Comparison of ENCODE assay signal across 11 cellular contexts in the genomic region with DNA sequence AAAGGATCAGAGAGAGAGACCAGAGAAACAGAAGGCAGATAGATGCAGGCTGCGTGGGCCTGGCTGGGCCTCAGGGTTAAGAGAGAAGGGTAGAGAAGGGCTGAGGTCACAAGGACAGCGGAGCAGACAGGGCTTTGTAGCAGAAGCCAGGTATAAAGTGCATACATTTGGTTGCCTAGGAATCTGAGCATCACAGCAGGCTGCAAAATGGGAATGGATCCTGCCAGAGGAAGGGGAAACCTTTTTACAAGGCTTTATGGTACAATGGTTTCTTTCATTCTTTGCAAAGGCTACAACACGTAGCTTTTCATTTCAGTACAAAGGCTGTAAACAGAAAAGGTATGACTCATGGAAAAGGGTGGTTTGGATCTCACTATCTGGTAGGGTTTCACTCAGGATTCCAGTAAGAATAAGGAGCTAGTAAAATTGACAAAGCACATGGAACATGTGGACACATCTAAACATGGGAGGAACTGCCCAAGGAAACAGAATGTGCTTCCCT.
DNase-seq lines count a peak whose midpoint lies in the region; ATAC-seq, FAIRE-seq and TF ChIP-seq lines count a peak whose summit lies in the region.
"Had no signal": no experiment of that assay in that cellular context is flagged by ENCODE, and none has a peak within 500 bp of the region (broad histone marks: within the 10 kb centered on the region; RNA-seq: fewer than 3 reads in every experiment).

No MANE protein-coding gene starts in this region.

- H3K4me3 ChIP-seq in body of pancreas, result no peak overlapping the region
- H3K4me3 ChIP-seq: BLaER1 had no signal

- WGBS in body of pancreas, 2 donors, result 82% methylated on average over 3 of the region's 3 CpGs

- H3K9me3 ChIP-seq in body of pancreas, result no peaks in the 10 kb centered on the region
- H3K9me3 ChIP-seq: BLaER1 had no signal

- no peaks in the 10 kb centered on the region for H3K4me1 ChIP-seq in body of pancreas
- H3K4me1 ChIP-seq: BLaER1 had no signal

- intact Hi-C loops in left ventricle myocardium superior (cut with micrococcal nuclease) (no loop called here), Right ventricle myocardium inferior (cut with DNase I) (no loop called here), body of pancreas (cut with DNase I) (no loop called here)

- H3K27me3 ChIP-seq in body of pancreas, result no peaks in the 10 kb centered on the region
- H3K27me3 ChIP-seq: BLaER1 had no signal

- peak; percentile 55 for ATAC-seq in left ventricle myocardium superior
- ATAC-seq in Right ventricle myocardium inferior, result no peak
- peak; percentile 38 for ATAC-seq in body of pancreas
- ATAC-seq in HG03039 (IDR thresholded peaks at IDR 0.05; ENCODE audit: unreplicated experiment), result no peak

- no peaks in the 10 kb centered on the region for H3K36me3 ChIP-seq in body of pancreas (replicated peaks in 1 of 2; ENCODE audit: insufficient read depth in 1 of 2, low read depth in 2 of 2)
- H3K36me3 ChIP-seq: BLaER1 had no signal

- no peak for FAIRE-seq in HTR-8/SVneo (lab: Jason Lieb, UNC)

- peak overlapping the region in 1 of 4 donors; percentile 15 for H3K27ac ChIP-seq in body of pancreas
- H3K27ac ChIP-seq: BLaER1 had no signal

- DNase-seq in left ventricle myocardium superior, result no peak
- DNase-seq in Right ventricle myocardium inferior (ENCODE audit: missing footprints), result no peak
- no peak for DNase-seq in body of pancreas
- peak; percentile 12 for DNase-seq in kidney glomerular epithelial cell (lab: John Stamatoyannopoulos, UW)
- no peak for DNase-seq in HTR-8/SVneo (ENCODE audit: insufficient read length, low spot score)
- DNase-seq in NK-92 treated with Interleukin-12 subunit alpha and Interleukin-12 subunit beta, amount 100 ng/mL, for 24 hours (lab: John Stamatoyannopoulos, UW), result no peak
- no peak for DNase-seq in activated naive CD4-positive, alpha-beta T cell treated with anti-CD3 and anti-CD28 coated beads, Interleukin-2, amount 50 U/mL, for 16 hours
- DNase-seq: cerebellar nuclear complex, NCI-H446 treated with DMSO at 0.1 percent for 48 hours had no signal

- TF ChIP-seq CTCF in body of pancreas (IDR thresholded peaks at IDR 0.05), result no peak

- no peak for TF ChIP-seq POLR2A in body of pancreas (IDR thresholded peaks at IDR 0.05)

Comparison
In these comparisons a context has a peak if more than half of its experiments do, and no peak if none do; other contexts are left out.
1. ATAC-seq: peak in left ventricle myocardium superior (single experiment) and body of pancreas (single experiment); none in Right ventricle myocardium inferior (single experiment) and HG03039 (single experiment).